Comparison of ENCODE assay signal across 22 cellular contexts in the genomic region with DNA sequence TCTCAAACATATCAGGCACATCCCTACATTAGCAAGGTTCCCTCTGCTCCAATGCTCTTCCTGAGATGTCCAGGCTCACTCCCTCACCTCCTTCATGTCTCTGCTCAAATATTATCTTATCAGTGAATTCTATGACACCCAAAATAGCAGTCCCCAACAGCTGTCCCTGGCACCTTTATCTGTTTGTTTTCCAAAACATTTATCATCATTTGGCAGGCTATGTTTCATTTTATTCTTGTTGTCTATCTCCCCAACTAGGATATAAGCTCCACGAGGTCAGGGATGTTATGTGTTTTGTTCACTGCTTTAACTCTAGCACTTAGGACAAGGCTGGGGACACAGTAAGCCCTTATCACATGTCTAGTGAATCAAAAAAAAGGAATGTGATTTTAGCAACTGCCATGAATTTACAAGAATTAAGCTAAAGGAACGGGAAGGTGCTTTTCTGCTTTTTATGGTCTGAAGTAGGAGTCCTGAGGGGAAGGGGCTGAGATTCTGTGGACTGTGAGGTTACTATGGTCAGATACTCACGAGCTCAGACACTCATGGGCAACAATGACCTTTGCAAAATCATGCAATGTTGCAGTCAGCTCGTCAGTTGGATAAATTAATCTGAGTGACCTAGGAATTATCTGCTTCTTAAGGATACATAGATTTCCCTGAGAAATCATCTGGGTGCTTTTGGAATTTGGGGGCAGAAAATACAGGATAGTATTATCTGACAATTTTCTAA. TPM values are rescaled to one million over a fixed set of nuclear protein-coding genes. Genes with fewer than 3 reads are reported as not detected.
A peak's percentile ranks its signal among the peaks of the same experiment; 100 is the strongest.
DNase-seq lines count a peak whose midpoint lies in the region; ATAC-seq, FAIRE-seq and TF ChIP-seq lines count a peak whose summit lies in the region.
"Had no signal": no experiment of that assay in that cellular context is flagged by ENCODE, and none has a peak within 500 bp of the region (broad histone marks: within the 10 kb centered on the region; RNA-seq: fewer than 3 reads in every experiment).

No MANE protein-coding gene starts in this region.

- peaks cover 6% of the 10 kb centered on the region for H3K36me3 Mint-ChIP-seq in memory B cell

- peak overlapping the region; percentile 4 for H3K27ac Mint-ChIP-seq in memory B cell
- H3K27ac Mint-ChIP-seq: CD4-positive, alpha-beta T cell; HFFc6 had no signal

- H3K36me3 ChIP-seq in heart left ventricle (no peaks in the 10 kb centered on the region), small intestine (ENCODE audit: control insufficient read depth in 2 of 2, insufficient read depth in 2 of 2, low read length in 2 of 2) (no peaks in the 10 kb centered on the region)

- TF ChIP-seq CTCF in A549 (IDR thresholded peaks at IDR 0.05) (no peak), heart left ventricle (IDR thresholded peaks at IDR 0.05) (no peak), GM10248 (IDR thresholded peaks at IDR 0.05; ENCODE audit: control extremely low read depth, extremely low read depth, low read depth, missing control alignments) (no peak)

- H3K4me1 Mint-ChIP-seq in memory B cell = peaks cover 39% of the 10 kb centered on the region

- no peak overlapping the region for H3K4me3 Mint-ChIP-seq in memory B cell
- H3K4me3 Mint-ChIP-seq: CD4-positive, alpha-beta T cell; HFFc6 had no signal

- intact Hi-C loops in heart left ventricle (cut with DNase I) = loop anchor here in 1 of 10 donors (5.0 kb wide), 1 partner anchor 68 kb away; no protein-coding TSS in a partner anchor

- POLR2A ChIA-PET in A549 (lab: Yijun Ruan, JAX) = no interaction called here
- POLR2A ChIA-PET in GM10248 (lab: Yijun Ruan, JAX) = no interaction called here

- no peak overlapping the region for H3K27ac ChIP-seq in A549
- H3K27ac ChIP-seq in heart left ventricle = peak overlapping the region in 10 of 12 donors; percentile 3 to 79 (median 43)
- H3K27ac ChIP-seq in small intestine (ENCODE audit: low read depth in 1 of 2, low read length in 1 of 2) = no peak overlapping the region
- H3K27ac ChIP-seq: PC-9 had no signal

- WGBS in A549 (ENCODE audit: missing lambda C conversion rate) = 20% methylated on average over 4 of the region's 4 CpGs
- 28 to 39% (median 30%) methylated on average over 4 of the region's 4 CpGs for WGBS in heart left ventricle, 4 donors
- 32 to 57% (median 38%) methylated on average over 4 of the region's 4 CpGs for WGBS in small intestine, 3 donors

- ATAC-seq in A549 = no peak; a peak in 1 of 6 replicates
- ATAC-seq in heart left ventricle = peak; percentile 74 to 90 (median 82)
- no peak for ATAC-seq in memory B cell (ENCODE audit: low read depth)
- no peak for ATAC-seq in GM21367 (IDR thresholded peaks at IDR 0.05; ENCODE audit: unreplicated experiment)
- ATAC-seq: HepG2 had no signal

- no peak for TF ChIP-seq RAD21 in A549 (conservative IDR thresholded peaks at IDR 0.05 in 1 of 2, IDR thresholded peaks at IDR 0.05 in 1 of 2)

- DNase-seq in A549 (ENCODE audit: low read depth in 1 of 2, low spot score in 1 of 2) (no peak), M059J (ENCODE audit: low read depth) (peak; percentile 5), heart left ventricle (no peak), memory B cell (ENCODE audit: low spot score in 2 of 2) (no peak), NCI-H1048 (lab: John Stamatoyannopoulos, UW) (no peak), small intestine (no peak), GM10248 (ENCODE audit: extremely low spot score) (no peak)
- DNase-seq: CD4-positive, alpha-beta T cell; DMS153; EL; H7; HFFc6; KG1; NCI-H1436; NCI-H1930; NCI-H345; NCI-H526; PC-9 had no signal

- FAIRE-seq in A549 (lab: Jason Lieb, UNC) (no peak), small intestine (lab: Jason Lieb, UNC) (no peak)
- FAIRE-seq: HepG2 had no signal

- H3K9me3 Mint-ChIP-seq in memory B cell = peaks cover 5% of the 10 kb centered on the region
- H3K9me3 Mint-ChIP-seq: CD4-positive, alpha-beta T cell had no signal

- no peaks in the 10 kb centered on the region for H3K4me1 ChIP-seq in A549
- H3K4me1 ChIP-seq in heart left ventricle = peaks cover 0 to 16% (median 5%) of the 10 kb centered on the region in 12 donors
- no peaks in the 10 kb centered on the region for H3K4me1 ChIP-seq in small intestine (ENCODE audit: control insufficient read depth in 2 of 2, insufficient read depth in 1 of 2, low read depth in 1 of 2, low read length in 1 of 2)

- no peak for TF ChIP-seq EP300 in A549 (IDR thresholded peaks at IDR 0.05)

- no peaks in the 10 kb centered on the region for H3K9me3 ChIP-seq in A549
- no peaks in the 10 kb centered on the region for H3K9me3 ChIP-seq in heart left ventricle
- H3K9me3 ChIP-seq in small intestine (ENCODE audit: control insufficient read depth, low read depth) = no peaks in the 10 kb centered on the region

- 0 out of 3 replicates have a peak overlapping the region, but pooled peaks have one; percentile 14 for H3K4me2 ChIP-seq in A549
- H3K4me2 ChIP-seq: PC-9 had no signal

- TF ChIP-seq POLR2A in A549 (IDR thresholded peaks at IDR 0.05; ENCODE audit: low read length) = no peak
- TF ChIP-seq POLR2A in heart left ventricle (IDR thresholded peaks at IDR 0.05) = no peak

- H3K27me3 ChIP-seq in heart left ventricle (no peaks in the 10 kb centered on the region), small intestine (ENCODE audit: control insufficient read depth in 2 of 2, insufficient read depth in 2 of 2, low read length in 2 of 2) (no peaks in the 10 kb centered on the region)

- CTCF ChIA-PET in A549 (lab: Yijun Ruan, JAX) = no interaction called here
- CTCF ChIA-PET in GM10248 (lab: Yijun Ruan, JAX) = interaction anchor here (0.7 to 4.1 kb wide), 3 partner anchors 10 to 26 kb away, joined by 3 to 36 read pairs (median 4); no protein-coding TSS in a partner anchor

- no peak overlapping the region for H3K4me3 ChIP-seq in A549
- no peak overlapping the region for H3K4me3 ChIP-seq in heart left ventricle
- no peak overlapping the region for H3K4me3 ChIP-seq in small intestine (ENCODE audit: low read depth in 1 of 2, low read length in 2 of 2)
- H3K4me3 ChIP-seq: PC-9 had no signal

- no peaks in the 10 kb centered on the region for H3K27me3 Mint-ChIP-seq in memory B cell

TF ChIP-seq in A549, 52 proteins besides CTCF, POLR2A, EP300 and RAD21:
- TF ChIP-seq, protein P1, sequence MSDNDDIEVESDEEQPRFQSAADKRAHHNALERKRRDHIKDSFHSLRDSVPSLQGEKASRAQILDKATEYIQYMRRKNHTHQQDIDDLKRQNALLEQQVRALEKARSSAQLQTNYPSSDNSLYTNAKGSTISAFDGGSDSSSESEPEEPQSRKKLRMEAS (IDR thresholded peaks at IDR 0.05) = no peak
- TF ChIP-seq CEBPB (IDR thresholded peaks at IDR 0.05) = no peak
- no peak for TF ChIP-seq TFCP2L1 (CRISPR knock-in tag; IDR thresholded peaks at IDR 0.05)
- TF ChIP-seq, protein P2, sequence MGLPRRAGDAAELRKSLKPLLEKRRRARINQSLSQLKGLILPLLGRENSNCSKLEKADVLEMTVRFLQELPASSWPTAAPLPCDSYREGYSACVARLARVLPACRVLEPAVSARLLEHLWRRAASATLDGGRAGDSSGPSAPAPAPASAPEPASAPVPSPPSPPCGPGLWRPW (IDR thresholded peaks at IDR 0.05) = no peak
- no peak for TF ChIP-seq ZFP36 (IDR thresholded peaks at IDR 0.05; ENCODE audit: borderline replicate concordance, partially characterized antibody)
- TF ChIP-seq ZSCAN20 (CRISPR knock-in tag; IDR thresholded peaks at IDR 0.05) = no peak
- no peak for TF ChIP-seq HEYL (CRISPR knock-in tag; IDR thresholded peaks at IDR 0.05)
- TF ChIP-seq ZNF302 (CRISPR knock-in tag; IDR thresholded peaks at IDR 0.05) = no peak
- TF ChIP-seq RARB (CRISPR knock-in tag; IDR thresholded peaks at IDR 0.05) = no peak
- TF ChIP-seq FOSB (CRISPR knock-in tag; IDR thresholded peaks at IDR 0.05) = no peak
- no peak for TF ChIP-seq HDAC2 (IDR thresholded peaks at IDR 0.05)
- no peak for TF ChIP-seq CBX2 (IDR thresholded peaks at IDR 0.05; ENCODE audit: borderline replicate concordance, low read depth)
- no peak for TF ChIP-seq POLR2AphosphoS2 (conservative IDR thresholded peaks at IDR 0.05; ENCODE audit: low read length)
- no peak for TF ChIP-seq MAZ (IDR thresholded peaks at IDR 0.05; ENCODE audit: borderline replicate concordance, low read depth, low read length)
- no peak for TF ChIP-seq JUN (IDR thresholded peaks at IDR 0.05)
- no peak for TF ChIP-seq FOXS1 (CRISPR knock-in tag; IDR thresholded peaks at IDR 0.05)
- TF ChIP-seq RFX5 (IDR thresholded peaks at IDR 0.05) = no peak
- no peak for TF ChIP-seq CHD4 (IDR thresholded peaks at IDR 0.05; ENCODE audit: borderline replicate concordance)
- TF ChIP-seq, protein P3, sequence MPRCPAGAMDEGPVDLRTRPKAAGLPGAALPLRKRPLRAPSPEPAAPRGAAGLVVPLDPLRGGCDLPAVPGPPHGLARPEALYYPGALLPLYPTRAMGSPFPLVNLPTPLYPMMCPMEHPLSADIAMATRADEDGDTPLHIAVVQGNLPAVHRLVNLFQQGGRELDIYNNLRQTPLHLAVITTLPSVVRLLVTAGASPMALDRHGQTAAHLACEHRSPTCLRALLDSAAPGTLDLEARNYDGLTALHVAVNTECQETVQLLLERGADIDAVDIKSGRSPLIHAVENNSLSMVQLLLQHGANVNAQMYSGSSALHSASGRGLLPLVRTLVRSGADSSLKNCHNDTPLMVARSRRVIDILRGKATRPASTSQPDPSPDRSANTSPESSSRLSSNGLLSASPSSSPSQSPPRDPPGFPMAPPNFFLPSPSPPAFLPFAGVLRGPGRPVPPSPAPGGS (IDR thresholded peaks at IDR 0.05) = no peak

RNA-seq across cellular contexts. Expression of a gene that starts 1.9 kb away (rescaled TPM):
- polyA plus RNA-seq in A549 (2011; rRNA removed) = not detected in 2 replicates
- not detected in 2 replicates for polyA plus RNA-seq in A549 (2012; cell fraction: cytosol; rRNA removed)
- not detected in 2 replicates for polyA plus RNA-seq in A549 (2012; cell fraction: nucleus; rRNA removed)
- polyA plus RNA-seq in A549 (2017; fragmentation: RNase III; extraction: RNeasy Plus Mini Kit Qiagen cat#74134 plus additional on column Dnase treatment) = not detected in 3 replicates
- polyA minus RNA-seq in A549 (2011; rRNA and poly(A)+ RNA removed) = not detected in 2 replicates
- total RNA-seq in M059J (2014; rRNA removed; shearing (Covaris generic)) = not detected in 2 replicates
- under 1 TPM in 1 of 9 donors, not detected in 8; 0.21 TPM for total RNA-seq in heart left ventricle
- under 1 TPM in 1 of 2 donors, not detected in 1; 0.03 TPM for polyA plus RNA-seq in heart left ventricle
- under 1 TPM in 1 of 3 donors, not detected in 2; 0.01 TPM for polyA plus RNA-seq in small intestine
- total RNA-seq: A172; CD4-positive, alpha-beta T cell; H7; HepG2; HFFc6; PC-9 had no signal
- polyA plus RNA-seq: BJ, HepG2 had no signal

RNA-seq across cellular contexts. Expression of a gene that starts 43.9 kb away (rescaled TPM):
- polyA plus RNA-seq in A549 (2011; rRNA removed) (48.7 and 54.9 TPM in 2 replicates), A549 (2017; fragmentation: RNase III; extraction: RNeasy Plus Mini Kit Qiagen cat#74134 plus additional on column Dnase treatment) (29.8 to 33.2 TPM (median 31.2 TPM) in 3 replicates), heart left ventricle (10 to 100 TPM; 75.4 to 90.9 TPM), small intestine (100 to 1,000 TPM in 1 of 3 donors, 10 to 100 TPM in 2; 78.1 to 100 (median 80.5) TPM)
- polyA plus RNA-seq in A549 (2012; cell fraction: cytosol; rRNA removed) = 8.9 and 10.3 TPM in 2 replicates
- polyA plus RNA-seq in A549 (2012; cell fraction: nucleus; rRNA removed) = 7.4 and 9.9 TPM in 2 replicates
- polyA minus RNA-seq in A549 (2011; rRNA and poly(A)+ RNA removed) = 24.3 and 33.7 TPM in 2 replicates
- 74.9 and 87.3 TPM in 2 replicates for total RNA-seq in M059J (2014; rRNA removed; shearing (Covaris generic))
- total RNA-seq in heart left ventricle = 100 to 1,000 TPM in 3 of 9 donors, 10 to 100 TPM in 6; 68.6 to 152 (median 79.2) TPM

Comparison
In these comparisons a context has a peak if more than half of its experiments do, and no peak if none do; other contexts are left out.
1. ATAC-seq: peak in heart left ventricle (4 of 4); none in A549 (0 of 2), memory B cell (single experiment) and GM21367 (single experiment).
2. H3K27ac ChIP-seq: peak in heart left ventricle (10 of 12); none in A549 (0 of 2) and small intestine (0 of 2).